Comparison of ENCODE assay signal across 20 cellular contexts in the genomic region with DNA sequence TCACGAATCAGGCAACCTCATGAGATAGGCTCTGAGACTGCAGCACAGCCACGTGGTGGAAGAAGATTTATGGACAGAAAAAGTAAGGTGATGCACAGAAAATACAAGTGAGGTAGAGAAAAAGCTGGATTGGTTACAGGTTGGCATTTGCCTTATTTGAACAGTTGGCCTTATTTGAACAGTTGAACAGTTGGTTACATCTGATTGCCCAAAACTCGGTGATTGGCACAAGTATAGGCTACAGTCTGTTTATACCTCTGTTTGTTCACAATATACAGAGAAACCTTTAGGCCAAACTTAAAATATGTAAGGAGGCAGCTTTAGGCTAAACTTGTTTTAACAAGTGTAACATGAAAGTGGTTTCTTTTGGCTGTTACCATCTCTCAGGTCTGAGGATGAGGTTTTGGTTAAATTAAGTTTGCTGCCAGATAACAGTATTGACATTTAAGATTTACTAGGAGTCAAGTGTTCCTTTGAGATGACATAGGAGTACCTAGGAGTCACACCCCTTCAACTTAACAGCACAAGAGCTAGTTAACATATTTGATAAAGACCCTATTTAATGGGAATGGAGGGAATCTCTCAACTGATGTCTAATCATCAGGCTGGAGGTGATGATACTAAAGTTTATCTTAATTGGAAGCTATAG. TPM values are rescaled to one million over a fixed set of nuclear protein-coding genes. Genes with fewer than 3 reads are reported as not detected.
DNase-seq lines count a peak whose midpoint lies in the region; ATAC-seq, FAIRE-seq and TF ChIP-seq lines count a peak whose summit lies in the region.
"Had no signal": no experiment of that assay in that cellular context is flagged by ENCODE, and none has a peak within 500 bp of the region (broad histone marks: within the 10 kb centered on the region; RNA-seq: fewer than 3 reads in every experiment).

No MANE protein-coding gene starts in this region.

- no peaks in the 10 kb centered on the region for H3K9me3 ChIP-seq in pancreas
- H3K9me3 ChIP-seq: A549, BE2C had no signal

- peaks cover 14 to 23% of the 10 kb centered on the region in 2 donors for H3K36me3 Mint-ChIP-seq in activated naive CD4-positive, alpha-beta T cell treated with anti-CD3 and anti-CD28 coated beads, Interleukin-2, amount 50 U/mL, for 72 hours
- H3K36me3 Mint-ChIP-seq: CD14-positive monocyte; CD8-positive, alpha-beta T cell had no signal

- H3K4me3 ChIP-seq in pancreas = no peak overlapping the region
- H3K4me3 ChIP-seq: A549, GM23338 had no signal

- no peaks in the 10 kb centered on the region for H3K36me3 ChIP-seq in pancreas
- H3K36me3 ChIP-seq: BE2C had no signal

- peaks cover 5 to 16% of the 10 kb centered on the region in 2 donors for H3K9me3 Mint-ChIP-seq in activated naive CD4-positive, alpha-beta T cell treated with anti-CD3 and anti-CD28 coated beads, Interleukin-2, amount 50 U/mL, for 72 hours
- H3K9me3 Mint-ChIP-seq: CD8-positive, alpha-beta T cell had no signal

- FAIRE-seq in HTR-8/SVneo (lab: Jason Lieb, UNC) (peak; percentile 13), pancreas (lab: Jason Lieb, UNC) (no peak)
- FAIRE-seq: A549, D721Med, G401.6, GM12891 had no signal

- DNase-seq in HTR-8/SVneo (ENCODE audit: insufficient read length, low spot score) (no peak), pancreas (peak in 1 of 6 donors; percentile 11), NCI-H128 (lab: John Stamatoyannopoulos, UW; ENCODE audit: unreplicated experiment) (no peak)
- no peak for DNase-seq in activated naive CD4-positive, alpha-beta T cell treated with anti-CD3 and anti-CD28 coated beads, Interleukin-2, amount 50 U/mL, for 72 hours (ENCODE audit: low spot score in 2 of 2)
- DNase-seq: BE2C; CD8-positive, alpha-beta T cell; COR-L47; DMS153; DMS79 treated with DMSO at 0.1 percent for 48 hours; EL; H7 had no signal

- H3K27ac ChIP-seq in 22Rv1 = peak overlapping the region; percentile 17; the same call in 1 of the 2 replicates
- peak overlapping the region; percentile 73 for H3K27ac ChIP-seq in VCaP
- no peak overlapping the region for H3K27ac ChIP-seq in pancreas
- H3K27ac ChIP-seq: A549 had no signal

- peaks cover 0 to 4% (median 2%) of the 10 kb centered on the region in 3 donors for H3K4me1 ChIP-seq in pancreas
- H3K4me1 ChIP-seq: A549, BE2C had no signal

- no peak for TF ChIP-seq CTCF in 22Rv1 (IDR thresholded peaks at IDR 0.05)
- no peak for TF ChIP-seq CTCF in VCaP (conservative IDR thresholded peaks at IDR 0.05)
- TF ChIP-seq CTCF in pancreas (IDR thresholded peaks at IDR 0.05) = no peak

- WGBS in pancreas, 2 donors = 36% methylated on average over 3 of the region's 3 CpGs

- no peak overlapping the region for H3K27ac Mint-ChIP-seq in activated naive CD4-positive, alpha-beta T cell treated with anti-CD3 and anti-CD28 coated beads, Interleukin-2, amount 50 U/mL, for 72 hours
- H3K27ac Mint-ChIP-seq: CD14-positive monocyte; CD8-positive, alpha-beta T cell; GM23338 had no signal

- ATAC-seq in pancreas = peak; percentile 55 to 89 (median 72)
- ATAC-seq in HG02759 (IDR thresholded peaks at IDR 0.05; ENCODE audit: unreplicated experiment) = no peak
- ATAC-seq in activated naive CD4-positive, alpha-beta T cell treated with anti-CD3 and anti-CD28 coated beads, Interleukin-2, amount 50 U/mL, for 72 hours = no peak
- ATAC-seq: A549; CD8-positive, alpha-beta T cell; GM23338 had no signal

- H3K27me3 ChIP-seq in pancreas = no peaks in the 10 kb centered on the region
- H3K27me3 ChIP-seq: BE2C had no signal

- intact Hi-C loops in pancreas (cut with DNase I) = no loop called here

RNA-seq across cellular contexts. Expression of a gene that starts 16.5 kb away (rescaled TPM):
- total RNA-seq in pancreas = 10 to 100 TPM in 3 of 6 donors, 1 to 10 TPM in 3; 7.1 to 11.5 (median 9.3) TPM
- 1 to 10 TPM; 2.4 to 2.5 TPM for polyA plus RNA-seq in pancreas
- 10 to 100 TPM in 1 of 2 donors, 1 to 10 TPM in 1; 8.8 to 18.5 TPM for total RNA-seq in activated naive CD4-positive, alpha-beta T cell treated with anti-CD3 and anti-CD28 coated beads, Interleukin-2, amount 50 U/mL, for 72 hours

Comparison
In these comparisons a context has a peak if more than half of its experiments do, and no peak if none do; other contexts are left out.
1. H3K27ac ChIP-seq: peak in 22Rv1 (single experiment) and VCaP (single experiment); none in pancreas (0 of 4).
2. ATAC-seq: peak in pancreas (4 of 4); none in HG02759 (single experiment) and activated naive CD4-positive, alpha-beta T cell treated with anti-CD3 and anti-CD28 coated beads, Interleukin-2, amount 50 U/mL, for 72 hours (0 of 2).